ENCODE assay signal across 1 cellular context in genomic region chr14:92500491-92500941, GRCh38.
TF ChIP-seq lines count a peak whose summit lies in the region.

No MANE protein-coding gene starts in this region.

TF ChIP-seq in HepG2, 621 proteins besides CTCF, POLR2A, EP300 and RAD21 (continued from another document):
- TF ChIP-seq ZBTB25 (CRISPR knock-in tag; IDR thresholded peaks at IDR 0.05) (no peak), RFX5 (IDR thresholded peaks at IDR 0.05; ENCODE audit: low read depth, low read length) (peak; percentile 15; the same call in 1 of the 2 replicates), ZNF34 (CRISPR knock-in tag; IDR thresholded peaks at IDR 0.05; ENCODE audit: borderline replicate concordance) (no peak), TFDP1 (CRISPR knock-in tag; IDR thresholded peaks at IDR 0.05; ENCODE audit: borderline replicate concordance) (no peak), ZNF292 (CRISPR knock-in tag; IDR thresholded peaks at IDR 0.05; ENCODE audit: borderline replicate concordance, low read depth) (peak; percentile 59; the same call in 1 of the 2 replicates), XRCC5 (optimal IDR thresholded peaks at IDR 0.05; ENCODE audit: low read length) (peak; percentile 50), ZNF572 (CRISPR knock-in tag; IDR thresholded peaks at IDR 0.05) (no peak), HES4 (CRISPR knock-in tag; IDR thresholded peaks at IDR 0.05; ENCODE audit: borderline replicate concordance) (no peak), HMG20A (CRISPR knock-in tag; IDR thresholded peaks at IDR 0.05; ENCODE audit: borderline replicate concordance) (peak; percentile 35; the same call in 1 of the 2 replicates), CHCHD3 (CRISPR knock-in tag; IDR thresholded peaks at IDR 0.05) (no peak), ZNF777 (CRISPR knock-in tag; IDR thresholded peaks at IDR 0.05) (no peak), CERS6 (CRISPR knock-in tag; IDR thresholded peaks at IDR 0.05) (no peak), ZSCAN30 (CRISPR knock-in tag; IDR thresholded peaks at IDR 0.05) (no peak), KMT2B (CRISPR knock-in tag; IDR thresholded peaks at IDR 0.05) (no peak), ARID3A (IDR thresholded peaks at IDR 0.05; ENCODE audit: low read depth, low read length) (no peak), PAWR (CRISPR knock-in tag; IDR thresholded peaks at IDR 0.05; ENCODE audit: borderline replicate concordance) (no peak), REL (CRISPR knock-in tag; conservative IDR thresholded peaks at IDR 0.05) (no peak), THRA (CRISPR knock-in tag; IDR thresholded peaks at IDR 0.05; ENCODE audit: borderline replicate concordance) (peak; percentile 20; the same call in 1 of the 2 replicates), BHLHE40 (IDR thresholded peaks at IDR 0.05; ENCODE audit: low read length) (no peak), AFF4 (CRISPR knock-in tag; IDR thresholded peaks at IDR 0.05) (no peak), NCOA5 (CRISPR knock-in tag; IDR thresholded peaks at IDR 0.05) (no peak), ZNF251 (CRISPR knock-in tag; IDR thresholded peaks at IDR 0.05) (no peak)
